11 cellular contexts compared by ENCODE assay signal in the genomic region with DNA sequence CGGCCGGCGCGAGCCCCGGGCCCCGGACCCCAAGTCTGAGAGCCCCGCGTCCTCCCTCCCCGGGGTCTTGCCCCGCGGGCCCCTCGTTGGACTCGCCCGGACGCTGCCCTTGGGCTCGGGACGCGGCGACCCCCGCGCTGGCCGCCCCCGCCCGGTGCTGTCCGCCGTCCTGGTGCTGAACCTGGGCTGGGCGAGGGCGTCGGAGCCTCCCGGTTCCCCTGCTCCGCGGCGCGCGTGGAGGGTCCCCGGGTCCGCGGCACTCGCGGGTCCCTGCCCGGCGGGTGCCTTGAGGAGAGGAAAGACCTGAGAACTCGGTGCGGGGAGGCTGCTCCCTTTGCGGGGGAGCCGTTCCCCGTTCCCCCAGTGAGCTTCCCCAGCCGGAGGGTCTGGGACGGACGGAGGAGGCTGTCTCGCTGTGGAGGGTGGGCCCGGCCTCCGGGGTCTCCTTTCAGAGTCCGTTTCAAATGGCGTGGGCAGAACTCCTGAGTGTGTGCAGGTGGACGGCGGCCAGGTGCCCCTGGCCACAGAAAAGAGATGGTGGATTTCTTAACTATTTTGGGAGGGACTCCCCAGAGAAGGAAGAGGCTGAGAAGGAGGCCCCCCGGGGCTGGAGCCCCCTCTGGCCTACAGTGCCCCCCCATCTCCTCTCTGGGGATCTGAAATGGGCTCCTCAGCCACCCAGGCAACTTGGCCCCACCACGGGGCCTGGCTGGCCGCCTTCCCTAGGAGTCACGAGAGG. TPM values are rescaled to one million over a fixed set of nuclear protein-coding genes. Genes with fewer than 3 reads are reported as not detected.
DNase-seq lines count a peak whose midpoint lies in the region; ATAC-seq and TF ChIP-seq lines count a peak whose summit lies in the region.
"Had no signal": no experiment of that assay in that cellular context is flagged by ENCODE, and none has a peak within 500 bp of the region (broad histone marks: within the 10 kb centered on the region; RNA-seq: fewer than 3 reads in every experiment).

No MANE protein-coding gene starts in this region.

- WGBS in suprapubic skin = 25% methylated on average over 21 of the region's 61 CpGs

- no peaks in the 10 kb centered on the region for H3K36me3 Mint-ChIP-seq in activated T-cell treated with anti-CD3 and anti-CD28 coated beads, Interleukin-2, amount 50 U/mL, for 4 hours (ENCODE audit: insufficient read depth)

- peaks cover 75% of the 10 kb centered on the region for H3K27me3 Mint-ChIP-seq in activated T-cell treated with anti-CD3 and anti-CD28 coated beads, Interleukin-2, amount 50 U/mL, for 4 hours (ENCODE audit: low read depth)

- TF ChIP-seq EP300 in suprapubic skin (IDR thresholded peaks at IDR 0.05) = no peak

- peak; percentile 42 to 63 for ATAC-seq in activated T-cell treated with anti-CD3 and anti-CD28 coated beads, Interleukin-2, amount 50 U/mL, for 4 hours
- ATAC-seq: gastrocnemius medialis had no signal

- H3K27me3 ChIP-seq in ascending aorta (peaks cover 25% of the 10 kb centered on the region), suprapubic skin (peaks cover 83% of the 10 kb centered on the region)

- DNase-seq in activated T-cell treated with anti-CD3 and anti-CD28 coated beads, Interleukin-2, amount 50 U/mL, for 4 hours = no peak
- DNase-seq in activated T-cell treated with anti-CD3 and anti-CD28 coated beads for 4 hours (no peak), ascending aorta (ENCODE audit: low spot score in 2 of 2) (no peak), iPS-NIHi11 (ENCODE audit: low spot score) (peak; percentile 91), suprapubic skin (ENCODE audit: low spot score in 2 of 2) (no peak), KG1 (lab: John Stamatoyannopoulos, UW) (no peak), activated gamma-delta T cell (lab: John Stamatoyannopoulos, UW) (no peak), NCI-H187 (lab: John Stamatoyannopoulos, UW) (no peak)
- DNase-seq: cerebellar nuclear complex, gastrocnemius medialis had no signal

- peaks cover 7% of the 10 kb centered on the region for H3K4me1 Mint-ChIP-seq in activated T-cell treated with anti-CD3 and anti-CD28 coated beads, Interleukin-2, amount 50 U/mL, for 4 hours (ENCODE audit: low read depth)

- no peaks in the 10 kb centered on the region for H3K9me3 ChIP-seq in ascending aorta
- no peaks in the 10 kb centered on the region for H3K9me3 ChIP-seq in suprapubic skin
- H3K9me3 ChIP-seq: gastrocnemius medialis, thyroid gland had no signal

- H3K36me3 ChIP-seq in ascending aorta (no peaks in the 10 kb centered on the region), suprapubic skin (no peaks in the 10 kb centered on the region)
- H3K36me3 ChIP-seq: gastrocnemius medialis, thyroid gland had no signal

- no peaks in the 10 kb centered on the region for H3K9me3 Mint-ChIP-seq in activated T-cell treated with anti-CD3 and anti-CD28 coated beads, Interleukin-2, amount 50 U/mL, for 4 hours

- peak overlapping the region; percentile 14 to 30 for H3K4me3 ChIP-seq in ascending aorta
- H3K4me3 ChIP-seq in suprapubic skin = peak overlapping the region; percentile 50
- H3K4me3 ChIP-seq: gastrocnemius medialis had no signal

- no peak for TF ChIP-seq POLR2A in suprapubic skin (IDR thresholded peaks at IDR 0.05)

- TF ChIP-seq CTCF in ascending aorta (IDR thresholded peaks at IDR 0.05) = no peak
- TF ChIP-seq CTCF in suprapubic skin (IDR thresholded peaks at IDR 0.05) = no peak

- H3K4me1 ChIP-seq in ascending aorta = peaks cover 0 to 3% of the 10 kb centered on the region in 2 donors
- H3K4me1 ChIP-seq in suprapubic skin = peaks cover 16% of the 10 kb centered on the region
- H3K4me1 ChIP-seq: gastrocnemius medialis had no signal

- no peak overlapping the region for H3K4me3 Mint-ChIP-seq in activated T-cell treated with anti-CD3 and anti-CD28 coated beads, Interleukin-2, amount 50 U/mL, for 4 hours

- intact Hi-C loops in ascending aorta (cut with DNase I) = no loop called here

- H3K27ac ChIP-seq in ascending aorta (no peak overlapping the region), suprapubic skin (no peak overlapping the region)
- H3K27ac ChIP-seq: gastrocnemius medialis, thyroid gland had no signal

RNA-seq across cellular contexts. Expression of gene GABRD, which starts 0.6 kb away (rescaled TPM):
- not detected for total RNA-seq in activated T-cell treated with anti-CD3 and anti-CD28 coated beads, Interleukin-2, amount 50 U/mL, for 4 hours
- total RNA-seq in ascending aorta = not detected
- total RNA-seq in suprapubic skin = 1 to 10 TPM in 2 of 4 donors, under 1 TPM in 1, not detected in 1; 0.52 to 1.7 (median 1.2) TPM

RNA-seq across cellular contexts. Expression of gene CFAP74, which starts 16.2 kb away (rescaled TPM):
- not detected for total RNA-seq in activated T-cell treated with anti-CD3 and anti-CD28 coated beads, Interleukin-2, amount 50 U/mL, for 4 hours
- total RNA-seq in ascending aorta = not detected
- not detected for total RNA-seq in suprapubic skin
- total RNA-seq: gastrocnemius medialis had no signal

RNA-seq across cellular contexts. Expression of gene PRKCZ, which starts 30.5 kb away (rescaled TPM):
- total RNA-seq in activated T-cell treated with anti-CD3 and anti-CD28 coated beads, Interleukin-2, amount 50 U/mL, for 4 hours = 10 to 100 TPM; 15.0 to 15.6 (median 15.0) TPM
- total RNA-seq in ascending aorta = 1.3 TPM
- 10 to 100 TPM; 21.7 to 31.5 (median 25.4) TPM for total RNA-seq in suprapubic skin
